Comparison of ENCODE assay signal across 19 cellular contexts in genomic region chr13:22243519-22244197, GRCh38.
"Had no signal": no experiment of that assay in that cellular context is flagged by ENCODE, and none has a peak within 500 bp of the region (broad histone marks: within the 10 kb centered on the region; RNA-seq: fewer than 3 reads in every experiment).

No MANE protein-coding gene starts in this region.

- FAIRE-seq: endometrium, kidney had no signal

- H3K27ac Mint-ChIP-seq: activated naive CD4-positive, alpha-beta T cell treated with anti-CD3 and anti-CD28 coated beads for 36 hours; activated T-cell treated with anti-CD3 and anti-CD28 coated beads, Interleukin-2, amount 50 U/mL, for 72 hours; natural killer cell; stimulated activated naive CD8-positive, alpha-beta T cell treated with anti-CD3 and anti-CD28 coated beads, Interleukin-15, Interleukin-2, amounts not matched to agents 100 ng/mL and 50 ng/mL, for 24 hours; T-helper 1 cell treated with Interleukin-12 subunit alpha and Interleukin-12 subunit beta and Interleukin-4 antibody, amounts not matched to agents 30 μg/mL and 1 μg/mL, for 36 hours had no signal

- ATAC-seq: activated T-cell treated with anti-CD3 and anti-CD28 coated beads, Interleukin-2, amount 50 U/mL, for 72 hours; heart left ventricle; left lobe of liver; lower lobe of right lung; natural killer cell; psoas muscle; right cardiac atrium had no signal

- H3K4me1 Mint-ChIP-seq: natural killer cell had no signal

- DNase-seq: activated CD4-positive, alpha-beta T cell treated with anti-CD3 and anti-CD28 coated beads for 4 hours; activated CD4-positive, alpha-beta T cell treated with anti-CD3 and anti-CD28 coated beads, Interleukin-2, amount 50 U/mL, for 48 hours; activated CD4-positive, CD25-positive, alpha-beta regulatory T cell; activated effector memory CD4-positive, alpha-beta T cell treated with Interleukin-2 at 50 U/mL for 16 hours; activated naive CD4-positive, alpha-beta T cell treated with anti-CD3 and anti-CD28 coated beads for 36 hours; activated T-cell treated with anti-CD3 and anti-CD28 coated beads, Interleukin-2, amount 50 U/mL, for 72 hours; amygdala; heart left ventricle; kidney; lower lobe of right lung; natural killer cell; psoas muscle; right cardiac atrium; stimulated activated CD4-positive, alpha-beta T cell treated with anti-CD3 and anti-CD28 coated beads, Interleukin-1b, Interleukin-23, amount 100 ng/mL, for 48 hours; tibial artery had no signal

- H3K27me3 Mint-ChIP-seq: stimulated activated naive CD8-positive, alpha-beta T cell treated with anti-CD3 and anti-CD28 coated beads, Interleukin-15, Interleukin-2, amounts not matched to agents 100 ng/mL and 50 ng/mL, for 24 hours had no signal

- H3K36me3 ChIP-seq: heart left ventricle, lower lobe of right lung, tibial artery had no signal

- H3K4me3 ChIP-seq: heart left ventricle, lower lobe of right lung, psoas muscle, tibial artery had no signal

- H3K4me3 Mint-ChIP-seq: activated naive CD4-positive, alpha-beta T cell treated with anti-CD3 and anti-CD28 coated beads for 36 hours; activated T-cell treated with anti-CD3 and anti-CD28 coated beads, Interleukin-2, amount 50 U/mL, for 72 hours; natural killer cell; stimulated activated naive CD8-positive, alpha-beta T cell treated with anti-CD3 and anti-CD28 coated beads, Interleukin-15, Interleukin-2, amounts not matched to agents 100 ng/mL and 50 ng/mL, for 24 hours; T-helper 1 cell treated with Interleukin-12 subunit alpha and Interleukin-12 subunit beta and Interleukin-4 antibody, amounts not matched to agents 30 μg/mL and 1 μg/mL, for 36 hours had no signal

- H3K9me3 ChIP-seq: heart left ventricle, lower lobe of right lung, psoas muscle, tibial artery had no signal

- H3K36me3 Mint-ChIP-seq: natural killer cell had no signal

- H3K4me1 ChIP-seq: heart left ventricle, lower lobe of right lung, psoas muscle, tibial artery had no signal

- H3K9me3 Mint-ChIP-seq: activated naive CD4-positive, alpha-beta T cell treated with anti-CD3 and anti-CD28 coated beads for 36 hours; stimulated activated naive CD8-positive, alpha-beta T cell treated with anti-CD3 and anti-CD28 coated beads, Interleukin-15, Interleukin-2, amounts not matched to agents 100 ng/mL and 50 ng/mL, for 24 hours had no signal

- H3K27me3 ChIP-seq: heart left ventricle, tibial artery had no signal

- H3K27ac ChIP-seq: heart left ventricle, lower lobe of right lung, psoas muscle, tibial artery had no signal
